In the genomic region with DNA sequence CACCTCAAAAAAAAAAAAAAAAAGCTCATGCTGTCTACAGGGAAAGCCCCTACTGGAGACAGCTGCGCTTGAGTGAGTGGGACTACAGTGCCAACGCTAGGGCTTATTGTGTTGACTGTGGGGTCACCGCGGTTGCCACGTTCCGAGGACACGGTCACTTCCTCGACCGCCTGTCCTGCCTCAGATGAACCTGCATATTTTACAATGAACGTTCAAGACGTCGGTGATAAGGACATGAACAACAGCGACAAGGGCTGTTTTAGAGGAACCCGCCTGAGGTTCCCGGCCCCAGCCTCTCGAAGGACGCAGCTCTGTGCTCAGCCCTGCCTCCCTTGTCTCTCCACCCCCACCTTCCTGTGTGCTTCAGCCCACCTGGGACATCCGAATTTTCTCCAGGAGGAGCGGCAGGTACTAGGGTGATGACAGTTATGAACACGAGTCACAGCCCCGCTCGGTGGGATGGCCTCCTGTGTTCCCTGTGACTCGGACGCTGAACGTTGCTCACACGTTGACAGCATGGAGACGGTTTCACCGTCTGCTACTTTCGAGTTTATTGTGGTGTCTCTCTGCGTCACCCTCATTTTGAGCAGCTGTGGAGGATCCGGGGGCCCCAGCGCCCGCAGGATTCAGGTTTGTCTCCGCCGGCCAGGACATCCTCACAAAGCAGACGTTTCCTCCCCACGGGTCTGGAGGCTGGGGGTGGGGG, we compare ENCODE assay signal across 8 cellular contexts. TPM values are rescaled to one million over a fixed set of nuclear protein-coding genes. Genes with fewer than 3 reads are reported as not detected.
DNase-seq lines count a peak whose midpoint lies in the region; ATAC-seq, FAIRE-seq and TF ChIP-seq lines count a peak whose summit lies in the region.

No MANE protein-coding gene starts in this region.

- peak; percentile 58 for ATAC-seq in GM21447 (IDR thresholded peaks at IDR 0.05; ENCODE audit: unreplicated experiment)
- ATAC-seq in GM19452 (IDR thresholded peaks at IDR 0.05; ENCODE audit: unreplicated experiment), result no peak

- H3K27me3 Mint-ChIP-seq in osteocyte (ENCODE audit: unreplicated experiment), result peaks cover 17% of the 10 kb centered on the region

- H3K36me3 Mint-ChIP-seq in osteocyte (ENCODE audit: unreplicated experiment), result no peaks in the 10 kb centered on the region

- no peak for FAIRE-seq in frontal cortex (lab: Jason Lieb, UNC)

- H3K27ac ChIP-seq in SU-DHL-6 (ENCODE audit: low read depth, low read length), result no peak overlapping the region

- H3K79me2 ChIP-seq in SU-DHL-6 (ENCODE audit: insufficient read depth, low read length), result no peaks in the 10 kb centered on the region

- no peaks in the 10 kb centered on the region for H3K9me3 Mint-ChIP-seq in osteocyte (ENCODE audit: unreplicated experiment)

- no peak overlapping the region for H3K27ac Mint-ChIP-seq in osteocyte (ENCODE audit: unreplicated experiment)

- H3K4me1 Mint-ChIP-seq in osteocyte (ENCODE audit: unreplicated experiment), result peaks cover 2% of the 10 kb centered on the region

- no peak overlapping the region for H3K4me3 ChIP-seq in SU-DHL-6 (ENCODE audit: insufficient read depth, low read length, poor library complexity, severe bottlenecking)

- no peak overlapping the region for H2AFZ ChIP-seq in SU-DHL-6 (ENCODE audit: low read depth, low read length, severe bottlenecking)

- H3K9me2 ChIP-seq in SU-DHL-6 (replicated peaks; ENCODE audit: insufficient read depth, low read length), result no peaks in the 10 kb centered on the region

- peak; percentile 40 for DNase-seq in activated naive CD8-positive, alpha-beta T cell treated with anti-CD3 and anti-CD28 coated beads, Interleukin-2, amount 50 U/mL, for 16 hours (ENCODE audit: low read depth, low spot score)
- DNase-seq in stimulated activated CD8-positive, alpha-beta memory T cell treated with anti-CD3 and anti-CD28 coated beads, Interleukin-12 subunit alpha, Interleukin-12 subunit beta, amount 100 ng/mL, for 24 hours (ENCODE audit: extremely low read depth), result peak; percentile 41
- DNase-seq in osteocyte (ENCODE audit: extremely low spot score, unreplicated experiment) (no peak), frontal cortex (ENCODE audit: low spot score in 2 of 2) (no peak), NOMO-1 treated with DMSO at 0.1 percent for 48 hours (lab: John Stamatoyannopoulos, UW; ENCODE audit: unreplicated experiment) (no peak)

- no peaks in the 10 kb centered on the region for H3K36me3 ChIP-seq in SU-DHL-6 (ENCODE audit: low read length)

- H3K9me3 ChIP-seq in SU-DHL-6 (ENCODE audit: insufficient read depth, low read length), result no peaks in the 10 kb centered on the region

- H3K9ac ChIP-seq in SU-DHL-6 (ENCODE audit: low read length), result no peak overlapping the region

- no peaks in the 10 kb centered on the region for H4K20me1 ChIP-seq in SU-DHL-6 (ENCODE audit: low read depth, low read length)

- TF ChIP-seq CTCF in SU-DHL-6 (IDR thresholded peaks at IDR 0.05; ENCODE audit: insufficient read depth, low read length, poor library complexity, severe bottlenecking) (no peak), osteocyte (IDR thresholded peaks at IDR 0.05) (no peak)

- no peaks in the 10 kb centered on the region for H3F3A ChIP-seq in SU-DHL-6 (ENCODE audit: insufficient read depth)

- H3K4me2 ChIP-seq in SU-DHL-6 (ENCODE audit: low read depth, low read length, poor library complexity, severe bottlenecking), result peak overlapping the region; percentile 33

- no peak overlapping the region for H3K4me3 Mint-ChIP-seq in osteocyte (ENCODE audit: unreplicated experiment)

- H3K27me3 ChIP-seq in SU-DHL-6 (ENCODE audit: low read length), result no peaks in the 10 kb centered on the region

RNA-seq across cellular contexts. Expression of a gene that starts 11.3 kb away (rescaled TPM):
- 11.4 and 11.5 TPM in 2 replicates for total RNA-seq in osteocyte
- total RNA-seq in frontal cortex, result 26.9 TPM

RNA-seq across cellular contexts. Expression of a gene that starts 13.9 kb away (rescaled TPM):
- total RNA-seq in osteocyte (34.4 and 36.4 TPM in 2 replicates), frontal cortex (1.2 TPM)

RNA-seq across cellular contexts. Expression of a gene that starts 38.4 kb away (rescaled TPM):
- total RNA-seq in osteocyte (6.9 and 8.4 TPM in 2 replicates), frontal cortex (12.6 TPM)

RNA-seq across cellular contexts. Expression of a gene that starts 41.6 kb away (rescaled TPM):
- not detected in 2 replicates for total RNA-seq in osteocyte
- total RNA-seq in frontal cortex, result not detected

RNA-seq across cellular contexts. Expression of a gene that starts 47.2 kb away (rescaled TPM):
- total RNA-seq in osteocyte, result not detected in 2 replicates
- total RNA-seq in frontal cortex, result not detected

Comparison
In these comparisons a context has a peak if more than half of its experiments do, and no peak if none do; other contexts are left out.
1. DNase-seq: peak in activated naive CD8-positive, alpha-beta T cell treated with anti-CD3 and anti-CD28 coated beads, Interleukin-2, amount 50 U/mL, for 16 hours (single experiment) and stimulated activated CD8-positive, alpha-beta memory T cell treated with anti-CD3 and anti-CD28 coated beads, Interleukin-12 subunit alpha, Interleukin-12 subunit beta, amount 100 ng/mL, for 24 hours (single experiment); none in osteocyte (single experiment), frontal cortex (0 of 2) and NOMO-1 treated with DMSO at 0.1 percent for 48 hours (single experiment).
2. RNA of a gene that starts 13.9 kb away (total RNA-seq): 34.4 to 36.4 TPM in osteocyte; 1.2 TPM in frontal cortex (single experiment); every median in the first group is over 10 times any median in the second.